Comparison of ENCODE assay signal across 8 cellular contexts in the genomic region with DNA sequence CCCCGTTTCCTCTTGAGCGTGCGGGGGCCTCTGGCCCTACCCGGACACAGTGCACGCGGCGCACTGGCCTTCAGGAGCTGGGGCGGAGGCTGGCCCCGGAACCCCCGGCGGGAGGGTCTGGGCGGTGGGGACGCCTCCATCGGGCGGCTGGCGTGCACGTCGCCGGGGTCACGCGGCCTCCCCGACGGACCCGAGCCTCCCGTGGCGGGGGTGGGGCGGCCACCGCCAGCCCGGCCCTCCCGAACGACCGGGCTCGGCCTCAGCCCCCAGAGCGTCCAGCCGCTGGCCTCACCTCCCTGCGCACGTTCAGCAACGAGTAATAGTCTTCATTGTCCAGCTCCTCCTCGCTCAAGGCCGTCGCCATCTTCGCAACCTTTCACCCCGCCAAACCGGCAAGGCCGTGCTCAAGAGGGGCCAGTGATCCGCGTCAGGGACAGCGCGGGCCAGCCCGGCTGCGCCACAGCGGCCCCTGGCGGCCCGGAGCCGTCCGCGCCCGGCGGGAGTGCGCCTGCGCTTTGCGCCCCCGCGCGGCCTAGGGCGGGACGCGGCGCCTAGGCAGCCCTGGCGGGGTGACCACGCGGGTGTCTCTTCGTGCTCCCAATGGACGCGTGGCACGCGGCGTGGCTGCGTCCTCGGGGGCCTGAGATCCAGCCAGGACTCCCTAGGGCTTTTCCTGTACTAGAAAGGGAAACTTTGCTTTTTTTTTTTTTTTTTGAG. TPM values are rescaled to one million over a fixed set of nuclear protein-coding genes. Genes with fewer than 3 reads are reported as not detected.
DNase-seq lines count a peak whose midpoint lies in the region; ATAC-seq and TF ChIP-seq lines count a peak whose summit lies in the region.

A gene with protein sequence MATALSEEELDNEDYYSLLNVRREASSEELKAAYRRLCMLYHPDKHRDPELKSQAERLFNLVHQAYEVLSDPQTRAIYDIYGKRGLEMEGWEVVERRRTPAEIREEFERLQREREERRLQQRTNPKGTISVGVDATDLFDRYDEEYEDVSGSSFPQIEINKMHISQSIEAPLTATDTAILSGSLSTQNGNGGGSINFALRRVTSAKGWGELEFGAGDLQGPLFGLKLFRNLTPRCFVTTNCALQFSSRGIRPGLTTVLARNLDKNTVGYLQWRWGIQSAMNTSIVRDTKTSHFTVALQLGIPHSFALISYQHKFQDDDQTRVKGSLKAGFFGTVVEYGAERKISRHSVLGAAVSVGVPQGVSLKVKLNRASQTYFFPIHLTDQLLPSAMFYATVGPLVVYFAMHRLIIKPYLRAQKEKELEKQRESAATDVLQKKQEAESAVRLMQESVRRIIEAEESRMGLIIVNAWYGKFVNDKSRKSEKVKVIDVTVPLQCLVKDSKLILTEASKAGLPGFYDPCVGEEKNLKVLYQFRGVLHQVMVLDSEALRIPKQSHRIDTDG (minus strand): TSS at position 380 of the 717 bp plus-strand sequence. CDS start 16 bp downstream, at position 364.

- H3K36me3 Mint-ChIP-seq in IgD-negative memory B cell: no peaks in the 10 kb centered on the region
- peaks cover 40% of the 10 kb centered on the region for H3K36me3 Mint-ChIP-seq in activated T-cell treated with anti-CD3 and anti-CD28 coated beads, Interleukin-2, amount 50 U/mL, for 24 hours (ENCODE audit: low read depth)

- H4K20me1 ChIP-seq in PC-3 (ENCODE audit: low read length): no peaks in the 10 kb centered on the region

- no peaks in the 10 kb centered on the region for H3K9me2 ChIP-seq in PC-3 (replicated peaks; ENCODE audit: low read length)

- peak within 1 kb of the TSS; percentile 88 for H3K4me2 ChIP-seq in PC-3 (ENCODE audit: low read length)

- H3K4me1 Mint-ChIP-seq in IgD-negative memory B cell: peaks cover 12 to 32% (median 20%) of the 10 kb centered on the region in 3 donors
- peaks cover 38% of the 10 kb centered on the region for H3K4me1 Mint-ChIP-seq in activated T-cell treated with anti-CD3 and anti-CD28 coated beads, Interleukin-2, amount 50 U/mL, for 24 hours (ENCODE audit: low read depth)

- H3K9ac ChIP-seq in PC-3 (ENCODE audit: low read length) (peak within 1 kb of the TSS; percentile 95), muscle layer of colon (ENCODE audit: low read length) (peak within 1 kb of the TSS; percentile 69)

- H3K27ac Mint-ChIP-seq in IgD-negative memory B cell: peak within 1 kb of the TSS; percentile 83 to 89 (median 87)
- H3K27ac Mint-ChIP-seq in activated T-cell treated with anti-CD3 and anti-CD28 coated beads, Interleukin-2, amount 50 U/mL, for 24 hours: peak within 1 kb of the TSS; percentile 96

- H3K4me3 ChIP-seq in PC-3 (ENCODE audit: low read length) (peak within 1 kb of the TSS; percentile 87), muscle layer of colon (ENCODE audit: low read depth in 1 of 2, low read length in 2 of 2) (peak within 1 kb of the TSS; percentile 77 to 95)

- BruUV-seq in PC-3 (replicated peaks; lab: Mats Ljungman, UMichigan): no TSS peak

- DNase-seq in DMS53 (lab: John Stamatoyannopoulos, UW) (peak; percentile 96), PC-3 (peak; percentile 97)
- peak; percentile 97 for DNase-seq in activated T-cell treated with anti-CD3 and anti-CD28 coated beads, Interleukin-2, amount 50 U/mL, for 24 hours
- DNase-seq in stimulated activated CD8-positive, alpha-beta memory T cell treated with anti-CD3 and anti-CD28 coated beads, Interleukin-7, amount 100 ng/mL, for 24 hours (ENCODE audit: low read depth): peak; percentile 76

- H3K36me3 ChIP-seq in PC-3 (ENCODE audit: low read depth, low read length) (no peaks in the 10 kb centered on the region; the same call in 1 of the 2 replicates), muscle layer of colon (ENCODE audit: insufficient read depth, low read length) (no peaks in the 10 kb centered on the region)

- peaks cover 2% of the 10 kb centered on the region; the same call in 1 of the 2 replicates for H3K27me3 ChIP-seq in PC-3 (ENCODE audit: low read length)
- H3K27me3 ChIP-seq in muscle layer of colon (ENCODE audit: control insufficient read depth in 1 of 2, insufficient read depth in 2 of 2, low read length in 2 of 2): no peaks in the 10 kb centered on the region

- H3K27ac ChIP-seq in PC-3 (ENCODE audit: low read length) (peak within 1 kb of the TSS; percentile 49), muscle layer of colon (ENCODE audit: low read depth, low read length) (peak within 1 kb of the TSS; percentile 65)

- TF ChIP-seq CTCF in PC-3 (conservative IDR thresholded peaks at IDR 0.05; ENCODE audit: low read depth, low read length): peak; percentile 84

- H3K9me3 ChIP-seq in PC-3 (ENCODE audit: low read length) (no peaks in the 10 kb centered on the region), muscle layer of colon (ENCODE audit: low read length) (no peaks in the 10 kb centered on the region)

- CTCF ChIA-PET in PC-3 (lab: Charles Lee): interaction anchor here (0.6 to 0.8 kb wide), 4 partner anchors 15 to 947 kb away, joined by 3 to 6 read pairs (median 4); a partner anchor contains a TSS

- H3F3A ChIP-seq in PC-3 (ENCODE audit: low read length, unreplicated experiment): no peaks in the 10 kb centered on the region

- peak within 1 kb of the TSS; percentile 91 to 96 (median 94) for H3K4me3 Mint-ChIP-seq in IgD-negative memory B cell
- H3K4me3 Mint-ChIP-seq in activated T-cell treated with anti-CD3 and anti-CD28 coated beads, Interleukin-2, amount 50 U/mL, for 24 hours: peak within 1 kb of the TSS; percentile 93

- no peaks in the 10 kb centered on the region for H3K9me3 Mint-ChIP-seq in IgD-negative memory B cell
- H3K9me3 Mint-ChIP-seq in activated T-cell treated with anti-CD3 and anti-CD28 coated beads, Interleukin-2, amount 50 U/mL, for 24 hours: peaks cover 5% of the 10 kb centered on the region

- ATAC-seq in GM21529 (IDR thresholded peaks at IDR 0.05; ENCODE audit: unreplicated experiment) (peak; percentile 92), PC-3 (peak; percentile 93), esophagus mucosa (peak; percentile 99)

- H3K4me1 ChIP-seq in PC-3 (ENCODE audit: insufficient read depth, low read length): peaks cover 13% of the 10 kb centered on the region
- peaks cover 42% of the 10 kb centered on the region for H3K4me1 ChIP-seq in muscle layer of colon (ENCODE audit: insufficient read depth, low read length)

- peak within 1 kb of the TSS; percentile 89 for H2AFZ ChIP-seq in PC-3 (ENCODE audit: low read length)

- intact Hi-C loops in PC-3 (cut with micrococcal nuclease): loop anchor here (2.0 kb wide), 1 partner anchor 83 kb away; a partner anchor contains a TSS

- peaks cover 49% of the 10 kb centered on the region for H3K79me2 ChIP-seq in PC-3 (ENCODE audit: low read length)

- POLR2A ChIA-PET in PC-3 (lab: Charles Lee; ENCODE audit: unreplicated experiment): no interaction called here

- no peaks in the 10 kb centered on the region for H3K27me3 Mint-ChIP-seq in IgD-negative memory B cell
- H3K27me3 Mint-ChIP-seq in activated T-cell treated with anti-CD3 and anti-CD28 coated beads, Interleukin-2, amount 50 U/mL, for 24 hours: no peaks in the 10 kb centered on the region

RNA-seq across cellular contexts. Expression of the gene that starts here (rescaled TPM):
- polyA plus RNA-seq in IgD-negative memory B cell: 25.9 TPM
- total RNA-seq in PC-3 (2014; rRNA removed) (105 and 108 TPM in 2 replicates), esophagus mucosa (41.5 TPM)

Comparison
In these comparisons a context has a peak if more than half of its experiments do, and no peak if none do; other contexts are left out.
1. Peak in every context shown above with its lines: DNase-seq, ATAC-seq, H3K4me3 ChIP-seq and H3K27ac ChIP-seq.